17 cellular contexts compared by ENCODE assay signal in the genomic region with DNA sequence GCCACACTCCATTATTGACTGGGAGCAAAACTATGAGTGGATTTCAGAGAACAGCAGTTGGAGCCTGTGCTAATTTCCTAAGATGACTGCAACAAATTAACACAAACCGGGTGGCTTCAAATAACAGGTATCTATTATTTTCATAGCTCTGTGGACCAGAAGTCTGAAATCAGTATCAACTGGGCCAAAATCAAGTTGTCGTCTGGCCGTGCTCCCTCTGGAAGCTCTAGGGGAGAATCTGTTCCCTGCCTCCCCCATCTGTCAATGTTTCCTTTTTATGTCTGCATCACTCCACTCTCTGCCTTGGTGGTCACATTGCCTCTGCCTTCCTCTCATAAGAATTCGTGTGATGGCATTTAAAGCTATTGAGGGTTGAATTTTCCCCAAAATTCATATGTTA.
A peak's percentile ranks its signal among the peaks of the same experiment; 100 is the strongest.
DNase-seq lines count a peak whose midpoint lies in the region; ATAC-seq and TF ChIP-seq lines count a peak whose summit lies in the region.
"Had no signal": no experiment of that assay in that cellular context is flagged by ENCODE, and none has a peak within 500 bp of the region (broad histone marks: within the 10 kb centered on the region; RNA-seq: fewer than 3 reads in every experiment).

No MANE protein-coding gene starts in this region.

- no peaks in the 10 kb centered on the region for H3K36me3 ChIP-seq in IMR-90 (ENCODE audit: control insufficient read depth, insufficient read depth, low read length)
- H3K36me3 ChIP-seq: BLaER1 had no signal

- intact Hi-C loops in IMR-90 (cut with micrococcal nuclease) = no loop called here

- dilution Hi-C loops in IMR-90 (cut with HindIII; ENCODE audit: low sequenced_read_pairs, unreplicated experiment) = no loop called here

- no CpG with 5 or more reads among the region's 4 CpGs for WGBS in IMR-90 (ENCODE audit: extremely low coverage in 2 of 2, insufficient read length in 1 of 2), 2 experiments

- in situ Hi-C loops in G401 (cut with HindIII; ENCODE audit: low sequenced_read_pairs) = no loop called here
- in situ Hi-C loops in IMR-90 (cut with MboI; ENCODE audit: low sequenced_read_pairs) = no loop called here

- ATAC-seq in IMR-90 (ENCODE audit: low read depth) (no peak), GM21529 (IDR thresholded peaks at IDR 0.05; ENCODE audit: unreplicated experiment) (no peak), GM19452 (IDR thresholded peaks at IDR 0.05; ENCODE audit: unreplicated experiment) (no peak)
- ATAC-seq: CD8-positive, alpha-beta T cell; GM12878 had no signal

- no peak overlapping the region for H4K5ac ChIP-seq in IMR-90 (ENCODE audit: low read depth, low read length)

- BruUV-seq in IMR-90 (replicated peaks; lab: Mats Ljungman, UMichigan) = no TSS peak

- H4K8ac ChIP-seq in IMR-90 (ENCODE audit: low read depth in 2 of 2, low read length in 2 of 2) = no peak overlapping the region

- H3K9me1 ChIP-seq in IMR-90 (ENCODE audit: insufficient read depth, low read length) = peaks cover 7% of the 10 kb centered on the region

- H2BK120ac ChIP-seq in IMR-90 (ENCODE audit: low read depth, low read length) = no peak overlapping the region

- H3K14ac ChIP-seq in IMR-90 (replicated peaks; ENCODE audit: low read depth, low read length) = no peak overlapping the region

- no peak overlapping the region for H2AK9ac ChIP-seq in IMR-90 (replicated peaks; ENCODE audit: low read depth, low read length, poor library complexity)

- no peak for TF ChIP-seq RAD21 in IMR-90 (IDR thresholded peaks at IDR 0.05; ENCODE audit: low read length)

- H3K4me3 ChIP-seq in IMR-90 (ENCODE audit: insufficient read depth, low read depth, low read length) = no peak overlapping the region
- H3K4me3 ChIP-seq: BLaER1, GM12878 had no signal

- H3K18ac ChIP-seq in IMR-90 (ENCODE audit: low read depth, low read length) = no peak overlapping the region

- H3K4me2 ChIP-seq in IMR-90 (ENCODE audit: low read depth, low read length) = no peak overlapping the region
- H3K4me2 ChIP-seq: BLaER1 had no signal

- DNase-seq in G401 (ENCODE audit: low spot score) = peak; percentile 98
- no peak for DNase-seq in IMR-90
- DNase-seq in cerebellar cortex (ENCODE audit: low spot score) = peak; percentile 98
- DNase-seq in A172 (ENCODE audit: low spot score) = no peak
- DNase-seq: Caco-2; CD4-positive, CD25-positive, alpha-beta regulatory T cell; CD8-positive, alpha-beta T cell; DMS153; DND-41; GDM1; H7; HCEC 1CT had no signal

- no peak overlapping the region for H3K9ac ChIP-seq in IMR-90 (ENCODE audit: low read depth, low read length)
- H3K9ac ChIP-seq: BLaER1 had no signal

- TF ChIP-seq POLR2A in IMR-90 (IDR thresholded peaks at IDR 0.05; ENCODE audit: low read depth, low read length) = no peak

- H4K91ac ChIP-seq in IMR-90 (ENCODE audit: insufficient read depth, low read depth, low read length) = no peak overlapping the region

- POLR2A ChIA-PET in IMR-90 (lab: Charles Lee; ENCODE audit: unreplicated experiment) = no interaction called here

- H3K79me1 ChIP-seq in IMR-90 (ENCODE audit: low read depth in 1 of 2, low read length in 2 of 2) = no peaks in the 10 kb centered on the region

- H3K27me3 ChIP-seq in IMR-90 (ENCODE audit: control insufficient read depth, insufficient read depth, low read length) = no peaks in the 10 kb centered on the region
- H3K27me3 ChIP-seq: BLaER1 had no signal

- TF ChIP-seq CTCF in IMR-90 (conservative IDR thresholded peaks at IDR 0.05; ENCODE audit: low read depth, low read length) = no peak

- H2AFZ ChIP-seq in IMR-90 (replicated peaks; ENCODE audit: low read length, poor library complexity) = no peak overlapping the region

- no peak overlapping the region for H3K27ac ChIP-seq in IMR-90 (ENCODE audit: insufficient read depth, low read length)
- H3K27ac ChIP-seq: BLaER1, C4-2B had no signal

- CTCF ChIA-PET in IMR-90 (lab: Yijun Ruan, JAX) = no interaction called here

- H2BK20ac ChIP-seq in IMR-90 (ENCODE audit: low read depth, low read length) = no peak overlapping the region

- peaks cover 11% of the 10 kb centered on the region; the same call in 1 of the 2 replicates for H3K4me1 ChIP-seq in IMR-90 (ENCODE audit: control insufficient read depth, insufficient read depth, low read length)
- H3K4me1 ChIP-seq: Caco-2 had no signal

- no peak overlapping the region for H2AK5ac ChIP-seq in IMR-90 (ENCODE audit: low read depth, low read length)

- H2BK15ac ChIP-seq in IMR-90 (ENCODE audit: low read depth, low read length) = peak overlapping the region; percentile 13; the same call in 1 of the 3 replicates

- no peaks in the 10 kb centered on the region for H3K9me3 ChIP-seq in IMR-90 (ENCODE audit: control insufficient read depth, insufficient read depth, low read length)
- H3K9me3 ChIP-seq: BLaER1, Caco-2 had no signal

- H2BK5ac ChIP-seq in IMR-90 (ENCODE audit: low read depth, low read length, poor library complexity, severe bottlenecking) = no peak overlapping the region

- H3K23ac ChIP-seq in IMR-90 (ENCODE audit: low read depth, low read length) = no peak overlapping the region

- H3K56ac ChIP-seq in IMR-90 (ENCODE audit: extremely low read depth, insufficient read depth, low read length) = no peak overlapping the region

- H4K20me1 ChIP-seq in IMR-90 (ENCODE audit: insufficient read depth, low read length) = no peaks in the 10 kb centered on the region
- H4K20me1 ChIP-seq: BLaER1 had no signal

- no peak overlapping the region for H3K4ac ChIP-seq in IMR-90 (ENCODE audit: low read depth, low read length)

TF ChIP-seq in IMR-90, 13 proteins besides CTCF, POLR2A, EP300 and RAD21:
- no peak for TF ChIP-seq FOS (IDR thresholded peaks at IDR 0.05; ENCODE audit: low read depth, low read length)
- TF ChIP-seq RFX5 (IDR thresholded peaks at IDR 0.05; ENCODE audit: low read depth, low read length) = no peak
- TF ChIP-seq CHD1 (IDR thresholded peaks at IDR 0.05; ENCODE audit: low read depth, low read length) = no peak
- TF ChIP-seq SMC3 (IDR thresholded peaks at IDR 0.05; ENCODE audit: low read depth, low read length) = no peak

Comparison
In these comparisons a context has a peak if more than half of its experiments do, and no peak if none do; other contexts are left out.
1. DNase-seq: peak in G401 (single experiment) and cerebellar cortex (single experiment); none in IMR-90 (single experiment) and A172 (single experiment).